13 cellular contexts compared by ENCODE assay signal in the genomic region with DNA sequence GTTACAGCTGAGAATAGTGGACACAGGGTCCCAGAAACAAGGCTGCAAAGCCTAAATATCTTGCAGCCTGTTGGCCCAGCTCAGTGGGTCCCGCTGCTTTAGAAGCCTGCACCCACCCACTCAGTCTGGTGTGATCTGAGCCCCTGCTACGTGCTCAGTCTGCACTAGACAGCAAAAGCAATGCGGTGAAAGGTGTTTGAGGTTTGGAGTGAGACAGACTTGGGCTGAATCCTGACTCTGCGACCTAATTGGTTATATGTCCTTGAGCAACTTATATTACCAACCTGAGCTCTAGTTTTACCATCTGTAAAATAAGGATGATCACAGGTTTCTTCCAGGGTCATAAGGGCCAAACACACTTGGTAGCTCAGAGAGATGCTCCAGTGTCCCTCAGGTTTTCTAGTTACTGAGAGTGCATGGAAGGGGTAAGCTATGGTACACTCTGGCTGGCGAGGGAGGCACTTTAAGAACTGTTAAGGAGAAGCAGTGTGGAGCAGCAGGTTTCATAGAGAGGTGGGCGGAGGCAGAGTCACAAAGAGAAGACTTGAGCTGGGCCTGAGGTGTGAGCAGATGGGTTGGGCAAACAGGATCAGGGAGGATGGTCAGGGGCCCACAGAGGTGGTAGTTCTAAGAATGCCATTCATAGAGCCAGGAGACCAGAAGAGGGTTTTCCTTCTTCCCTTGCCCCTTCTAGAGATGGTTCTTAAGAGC.
"Had no signal": no experiment of that assay in that cellular context is flagged by ENCODE, and none has a peak within 500 bp of the region (broad histone marks: within the 10 kb centered on the region; RNA-seq: fewer than 3 reads in every experiment).

No MANE protein-coding gene starts in this region.

- H3K27me3 ChIP-seq: adrenal gland, esophagus muscularis mucosa, hepatocyte, left lung, SJCRH30 had no signal

- H3K4me1 ChIP-seq: adrenal gland, esophagus muscularis mucosa, left lung, SJCRH30 had no signal

- H3K27ac Mint-ChIP-seq: activated T-helper 17 cell treated with anti-CD3 and anti-CD28 coated beads, Interleukin-2, amount 50 U/mL, for 72 hours; T-helper 2 cell treated with Interferon-gamma antibody and Interleukin-4, amounts not matched to agents 5 μg/mL and 100 μg/mL, for 36 hours; type B pancreatic cell had no signal

- DNase-seq: activated CD4-positive, CD25-positive, alpha-beta regulatory T cell; activated naive CD4-positive, alpha-beta T cell treated with Interleukin-2 at 50 U/mL for 16 hours; left lung; mammary epithelial cell; SJCRH30; stimulated activated CD4-positive, alpha-beta T cell treated with anti-CD3 and anti-CD28 coated beads, Interleukin-4, amount 100 ng/mL, for 1 hour; stimulated activated naive CD4-positive, alpha-beta T cell treated with Interleukin-2 at 50 U/mL for 16 hours had no signal

- H3K4me3 Mint-ChIP-seq: activated T-helper 17 cell treated with anti-CD3 and anti-CD28 coated beads, Interleukin-2, amount 50 U/mL, for 72 hours; T-helper 2 cell treated with Interferon-gamma antibody and Interleukin-4, amounts not matched to agents 5 μg/mL and 100 μg/mL, for 36 hours; type B pancreatic cell had no signal

- H3K4me3 ChIP-seq: adrenal gland, esophagus muscularis mucosa, hepatocyte, left lung, SJCRH30 had no signal

- ATAC-seq: activated T-helper 17 cell treated with anti-CD3 and anti-CD28 coated beads, Interleukin-2, amount 50 U/mL, for 72 hours; left lung had no signal

- H3K27ac ChIP-seq: adrenal gland, esophagus muscularis mucosa, hepatocyte, left lung, SJCRH30 had no signal

- H3K9me3 Mint-ChIP-seq: activated T-helper 17 cell treated with anti-CD3 and anti-CD28 coated beads, Interleukin-2, amount 50 U/mL, for 72 hours; T-helper 2 cell treated with Interferon-gamma antibody and Interleukin-4, amounts not matched to agents 5 μg/mL and 100 μg/mL, for 36 hours; type B pancreatic cell had no signal

- H3K36me3 ChIP-seq: adrenal gland had no signal

- H3K9me3 ChIP-seq: adrenal gland, esophagus muscularis mucosa, left lung, SJCRH30 had no signal

- H3K4me1 Mint-ChIP-seq: activated T-helper 17 cell treated with anti-CD3 and anti-CD28 coated beads, Interleukin-2, amount 50 U/mL, for 72 hours had no signal

- H3K27me3 Mint-ChIP-seq: activated T-helper 17 cell treated with anti-CD3 and anti-CD28 coated beads, Interleukin-2, amount 50 U/mL, for 72 hours; type B pancreatic cell had no signal
